Comparison of ENCODE assay signal across 7 cellular contexts in the genomic region with DNA sequence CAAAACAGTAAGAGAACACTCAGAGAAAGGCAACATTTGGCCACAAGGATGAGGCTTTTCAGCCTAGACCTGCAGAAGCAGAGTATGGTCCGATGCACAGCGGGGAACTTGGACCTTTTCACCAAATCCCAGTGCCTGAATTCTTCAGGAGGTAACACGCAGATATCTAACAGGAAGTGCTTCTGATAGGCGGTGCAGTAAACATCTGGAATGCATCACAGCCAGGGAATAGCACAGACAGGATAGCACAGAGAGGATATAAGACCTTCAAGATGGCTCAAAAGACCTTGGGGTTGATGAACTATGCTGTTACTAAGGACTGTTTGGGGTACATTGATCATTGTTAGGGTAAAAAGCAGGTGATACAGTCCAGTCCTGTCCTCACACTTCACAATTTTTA. TPM values are rescaled to one million over a fixed set of nuclear protein-coding genes. Genes with fewer than 3 reads are reported as not detected.
DNase-seq lines count a peak whose midpoint lies in the region; ATAC-seq, FAIRE-seq and TF ChIP-seq lines count a peak whose summit lies in the region.

No MANE protein-coding gene starts in this region.

- POLR2A ChIA-PET in activated CD4-positive, alpha-beta memory T cell treated with anti-CD3 and anti-CD28 coated beads, Interleukin-2, amount 10 ng/mL, durations not matched to agents 7 days and 5 days (lab: Charles Lee): interaction anchor here (0.8 to 4.2 kb wide), 10 partner anchors 14 to 89 kb away, joined by 3 to 31 read pairs (median 3); partner anchors contain the start of gene STARD7
- POLR2A ChIA-PET in RWPE1 (lab: Yijun Ruan, JAX; ENCODE audit: low non-redundant PET): interaction anchor here (0.8 kb wide), 1 partner anchor 56 kb away, joined by 3 read pairs; the partner anchor contains the start of gene STARD7

- no peaks in the 10 kb centered on the region for H3K27me3 ChIP-seq in GM23338 (ENCODE audit: insufficient read depth)

- peaks cover 18% of the 10 kb centered on the region for H3K36me3 ChIP-seq in GM23338 (ENCODE audit: insufficient read depth)

- DNase-seq in GM23338 (ENCODE audit: low spot score) (no peak), glutamatergic neuron (no peak), H54 (ENCODE audit: insufficient read length, low spot score) (no peak), SW480 (ENCODE audit: low spot score) (no peak), RWPE1 (ENCODE audit: low spot score) (no peak)
- no peak for DNase-seq in activated CD4-positive, alpha-beta memory T cell treated with anti-CD3 and anti-CD28 coated beads, Interleukin-2, amount 10 ng/mL, durations not matched to agents 7 days and 5 days

- peaks cover 12% of the 10 kb centered on the region for H3K27me3 Mint-ChIP-seq in GM23338 (ENCODE audit: insufficient read depth, low read depth, poor library complexity)
- H3K27me3 Mint-ChIP-seq in activated CD4-positive, alpha-beta memory T cell treated with anti-CD3 and anti-CD28 coated beads, Interleukin-2, amount 10 ng/mL, durations not matched to agents 7 days and 5 days: no peaks in the 10 kb centered on the region
- peaks cover 9% of the 10 kb centered on the region for H3K27me3 Mint-ChIP-seq in glutamatergic neuron (ENCODE audit: unreplicated experiment)

- H3K27ac ChIP-seq in GM23338 (ENCODE audit: low read depth): no peak overlapping the region
- peak overlapping the region in 9 of 21 experiments; percentile 78 to 97 (median 91) for H3K27ac ChIP-seq in skin epidermis
- H3K27ac ChIP-seq in RWPE1: no peak overlapping the region

- H3K4me1 ChIP-seq in GM23338 (ENCODE audit: insufficient read depth): peaks cover 10% of the 10 kb centered on the region; the same call in 1 of the 2 replicates

- H3K4me3 Mint-ChIP-seq in GM23338 (peak overlapping the region; percentile 73), glutamatergic neuron (ENCODE audit: unreplicated experiment) (peak overlapping the region; percentile 93)
- peak overlapping the region; percentile 99 for H3K4me3 Mint-ChIP-seq in activated CD4-positive, alpha-beta memory T cell treated with anti-CD3 and anti-CD28 coated beads, Interleukin-2, amount 10 ng/mL, durations not matched to agents 7 days and 5 days

- no peak for ATAC-seq in GM23338

- peaks cover 10% of the 10 kb centered on the region for H3F3A ChIP-seq in GM23338 (replicated peaks; ENCODE audit: low read depth)

- peak overlapping the region; percentile 100; the same call in 1 of the 2 replicates for H3K4me3 ChIP-seq in GM23338
- peak overlapping the region in 5 of 7 experiments; percentile 67 to 100 (median 95) for H3K4me3 ChIP-seq in skin epidermis

- H4K20me1 ChIP-seq in GM23338 (replicated peaks; ENCODE audit: insufficient read depth): peaks cover 54% of the 10 kb centered on the region

- H3K9me3 Mint-ChIP-seq in GM23338 (no peaks in the 10 kb centered on the region; the same call in 2 of the 3 replicates), glutamatergic neuron (ENCODE audit: unreplicated experiment) (peaks cover 12% of the 10 kb centered on the region)
- no peaks in the 10 kb centered on the region for H3K9me3 Mint-ChIP-seq in activated CD4-positive, alpha-beta memory T cell treated with anti-CD3 and anti-CD28 coated beads, Interleukin-2, amount 10 ng/mL, durations not matched to agents 7 days and 5 days

- no peak for FAIRE-seq in H54 (lab: Jason Lieb, UNC)

- H3K36me3 Mint-ChIP-seq in GM23338 (ENCODE audit: low read depth) (peaks cover 22% of the 10 kb centered on the region), glutamatergic neuron (ENCODE audit: unreplicated experiment) (no peaks in the 10 kb centered on the region)
- H3K36me3 Mint-ChIP-seq in activated CD4-positive, alpha-beta memory T cell treated with anti-CD3 and anti-CD28 coated beads, Interleukin-2, amount 10 ng/mL, durations not matched to agents 7 days and 5 days (ENCODE audit: low read depth): peaks cover 49% of the 10 kb centered on the region

- no peak for TF ChIP-seq POLR2A in H54 (IDR thresholded peaks at IDR 0.05; ENCODE audit: low read depth, low read length)

- CTCF ChIA-PET in activated CD4-positive, alpha-beta memory T cell treated with anti-CD3 and anti-CD28 coated beads, Interleukin-2, amount 10 ng/mL, durations not matched to agents 7 days and 5 days (lab: Charles Lee): interaction anchor here (0.7 to 3.7 kb wide), 10 partner anchors 9 to 272 kb away, joined by 3 to 16 read pairs (median 4); partner anchors contain the start of genes ASTL, SNRNP200 and STARD7
- CTCF ChIA-PET in RWPE1 (lab: Yijun Ruan, JAX): interaction anchor here (0.6 to 0.7 kb wide), 2 partner anchors 157 to 290 kb away, joined by 3 to 4 read pairs; no protein-coding TSS in a partner anchor

- H3K27ac Mint-ChIP-seq in GM23338: no peak overlapping the region
- H3K27ac Mint-ChIP-seq in activated CD4-positive, alpha-beta memory T cell treated with anti-CD3 and anti-CD28 coated beads, Interleukin-2, amount 10 ng/mL, durations not matched to agents 7 days and 5 days: peak overlapping the region; percentile 16
- no peak overlapping the region for H3K27ac Mint-ChIP-seq in glutamatergic neuron (ENCODE audit: unreplicated experiment)

- H3K4me1 Mint-ChIP-seq in GM23338 (peaks cover 27% of the 10 kb centered on the region), glutamatergic neuron (ENCODE audit: low read depth, unreplicated experiment) (peaks cover 26% of the 10 kb centered on the region)
- H3K4me1 Mint-ChIP-seq in activated CD4-positive, alpha-beta memory T cell treated with anti-CD3 and anti-CD28 coated beads, Interleukin-2, amount 10 ng/mL, durations not matched to agents 7 days and 5 days: peaks cover 67% of the 10 kb centered on the region

- no peak for TF ChIP-seq CTCF in GM23338 (conservative IDR thresholded peaks at IDR 0.05; ENCODE audit: low read depth in 2 of 2)
- no peak for TF ChIP-seq CTCF in glutamatergic neuron (IDR thresholded peaks at IDR 0.05; ENCODE audit: partially characterized antibody, unreplicated experiment)
- TF ChIP-seq CTCF in RWPE1 (conservative IDR thresholded peaks at IDR 0.05; ENCODE audit: low read depth): no peak

- H3K9me2 ChIP-seq in GM23338 (ENCODE audit: insufficient read depth): no peaks in the 10 kb centered on the region

- H2AFZ ChIP-seq in GM23338: no peak overlapping the region

- H3K79me2 ChIP-seq in GM23338 (replicated peaks; ENCODE audit: insufficient read depth): peaks cover 55% of the 10 kb centered on the region

- peak overlapping the region; percentile 93; the same call in 1 of the 2 replicates for H3K4me2 ChIP-seq in GM23338

TF ChIP-seq in GM23338, 12 proteins besides CTCF, POLR2A, EP300 and RAD21 (continues in another document):
- no peak for TF ChIP-seq REST (IDR thresholded peaks at IDR 0.05; ENCODE audit: unreplicated experiment)

RNA-seq across cellular contexts. Expression of gene TMEM127, which starts 1.7 kb away (rescaled TPM):
- 19.9 and 24.6 TPM in 2 replicates for total RNA-seq in GM23338 (2014; rRNA removed; shearing (Covaris generic))
- 4.5 and 4.9 TPM in 2 replicates for polyA plus RNA-seq in GM23338 (2016; fragmentation: Nextera tagmentation; extraction: Ambion mirVana)
- 10 to 100 TPM; 42.4 to 44.0 TPM for total RNA-seq in activated CD4-positive, alpha-beta memory T cell treated with anti-CD3 and anti-CD28 coated beads, Interleukin-2, amount 10 ng/mL, durations not matched to agents 7 days and 5 days
- 32.5 TPM for total RNA-seq in glutamatergic neuron (ENCODE audit: unreplicated experiment)

RNA-seq across cellular contexts. Expression of gene CIAO1, which starts 1.9 kb away (rescaled TPM):
- 87.0 and 119 TPM in 2 replicates for total RNA-seq in GM23338 (2014; rRNA removed; shearing (Covaris generic))
- 44.1 and 48.8 TPM in 2 replicates for polyA plus RNA-seq in GM23338 (2016; fragmentation: Nextera tagmentation; extraction: Ambion mirVana)
- 10 to 100 TPM; 64.4 to 67.4 TPM for total RNA-seq in activated CD4-positive, alpha-beta memory T cell treated with anti-CD3 and anti-CD28 coated beads, Interleukin-2, amount 10 ng/mL, durations not matched to agents 7 days and 5 days
- total RNA-seq in glutamatergic neuron (ENCODE audit: unreplicated experiment): 68.1 TPM

RNA-seq across cellular contexts. Expression of gene SNRNP200, which starts 41.3 kb away (rescaled TPM):
- total RNA-seq in GM23338 (2014; rRNA removed; shearing (Covaris generic)): 174 and 179 TPM in 2 replicates
- polyA plus RNA-seq in GM23338 (2016; fragmentation: Nextera tagmentation; extraction: Ambion mirVana): 70.7 and 72.3 TPM in 2 replicates
- 100 to 1,000 TPM; 149 to 156 TPM for total RNA-seq in activated CD4-positive, alpha-beta memory T cell treated with anti-CD3 and anti-CD28 coated beads, Interleukin-2, amount 10 ng/mL, durations not matched to agents 7 days and 5 days
- 136 TPM for total RNA-seq in glutamatergic neuron (ENCODE audit: unreplicated experiment)

RNA-seq across cellular contexts. Expression of gene STARD7, which starts 55.5 kb away (rescaled TPM):
- 222 TPM in 2 replicates for total RNA-seq in GM23338 (2014; rRNA removed; shearing (Covaris generic))
- polyA plus RNA-seq in GM23338 (2016; fragmentation: Nextera tagmentation; extraction: Ambion mirVana): 72.0 and 72.2 TPM in 2 replicates
- 100 to 1,000 TPM; 108 to 113 TPM for total RNA-seq in activated CD4-positive, alpha-beta memory T cell treated with anti-CD3 and anti-CD28 coated beads, Interleukin-2, amount 10 ng/mL, durations not matched to agents 7 days and 5 days
- 100 TPM for total RNA-seq in glutamatergic neuron (ENCODE audit: unreplicated experiment)
